16 cellular contexts compared by ENCODE assay signal in genomic region chr10:101006593-101007098, GRCh38. TPM values are rescaled to one million over a fixed set of nuclear protein-coding genes. Genes with fewer than 3 reads are reported as not detected.
DNase-seq lines count a peak whose midpoint lies in the region; ATAC-seq and TF ChIP-seq lines count a peak whose summit lies in the region.
"Had no signal": no experiment of that assay in that cellular context is flagged by ENCODE, and none has a peak within 500 bp of the region (broad histone marks: within the 10 kb centered on the region; RNA-seq: fewer than 3 reads in every experiment).

No MANE protein-coding gene starts in this region.

- H3K4me3 Mint-ChIP-seq in chondrocyte (ENCODE audit: unreplicated experiment) = no peak overlapping the region
- H3K4me3 Mint-ChIP-seq in osteocyte (ENCODE audit: unreplicated experiment) = no peak overlapping the region
- H3K4me3 Mint-ChIP-seq in naive thymus-derived CD8-positive, alpha-beta T cell = no peak overlapping the region
- no peak overlapping the region for H3K4me3 Mint-ChIP-seq in CD8-positive, alpha-beta memory T cell
- no peak overlapping the region for H3K4me3 Mint-ChIP-seq in activated CD4-positive, alpha-beta memory T cell treated with anti-CD3 and anti-CD28 coated beads, Interleukin-2, amount 10 ng/mL, durations not matched to agents 7 days and 5 days
- H3K4me3 Mint-ChIP-seq: T-helper 2 cell treated with Interferon-gamma antibody and Interleukin-4, amounts not matched to agents 5 μg/mL and 100 μg/mL, for 36 hours had no signal

- POLR2A ChIA-PET in A673 (lab: Charles Lee; ENCODE audit: low non-redundant PET) = no interaction called here
- POLR2A ChIA-PET in naive thymus-derived CD8-positive, alpha-beta T cell (lab: Charles Lee) = interaction anchor here (1.0 to 1.2 kb wide), 2 partner anchors 9 to 10 kb away, joined by 3 to 4 read pairs; no protein-coding TSS in a partner anchor
- POLR2A ChIA-PET in CD8-positive, alpha-beta memory T cell (lab: Charles Lee) = interaction anchor here (0.8 kb wide), 1 partner anchor 10 kb away, joined by 3 read pairs; no protein-coding TSS in a partner anchor
- POLR2A ChIA-PET in activated CD4-positive, alpha-beta memory T cell treated with anti-CD3 and anti-CD28 coated beads, Interleukin-2, amount 10 ng/mL, durations not matched to agents 7 days and 5 days (lab: Charles Lee) = interaction anchor here (1.0 kb wide), 1 partner anchor 10 kb away, joined by 3 read pairs; no protein-coding TSS in a partner anchor

- intact Hi-C loops in A673 (cut with micrococcal nuclease; ENCODE audit: unreplicated experiment) = no loop called here

- H3K27me3 ChIP-seq in A673 (replicated peaks; ENCODE audit: insufficient read depth, low read depth, low read length, poor library complexity) = no peaks in the 10 kb centered on the region
- no peaks in the 10 kb centered on the region for H3K27me3 ChIP-seq in CD8-positive, alpha-beta memory T cell (ENCODE audit: insufficient read depth, low read length, poor library complexity, severe bottlenecking)
- H3K27me3 ChIP-seq: MG63 had no signal

- no peak overlapping the region for H3K27ac Mint-ChIP-seq in chondrocyte (ENCODE audit: unreplicated experiment)
- H3K27ac Mint-ChIP-seq in osteocyte (ENCODE audit: unreplicated experiment) = peak overlapping the region; percentile 34
- H3K27ac Mint-ChIP-seq in naive thymus-derived CD8-positive, alpha-beta T cell = no peak overlapping the region
- no peak overlapping the region for H3K27ac Mint-ChIP-seq in CD8-positive, alpha-beta memory T cell
- H3K27ac Mint-ChIP-seq in activated CD4-positive, alpha-beta memory T cell treated with anti-CD3 and anti-CD28 coated beads, Interleukin-2, amount 10 ng/mL, durations not matched to agents 7 days and 5 days = no peak overlapping the region
- H3K27ac Mint-ChIP-seq: T-helper 2 cell treated with Interferon-gamma antibody and Interleukin-4, amounts not matched to agents 5 μg/mL and 100 μg/mL, for 36 hours had no signal

- BruUV-seq in A673 (replicated peaks; lab: Mats Ljungman, UMichigan) = no TSS peak

- CTCF ChIA-PET in A673 (lab: Charles Lee) = interaction anchor here (0.7 kb wide), 1 partner anchor 12 kb away, joined by 4 read pairs; no protein-coding TSS in a partner anchor
- CTCF ChIA-PET in CD8-positive, alpha-beta memory T cell (lab: Charles Lee) = interaction anchor here (1.4 to 7.0 kb wide), 3 partner anchors 8 to 34 kb away, joined by 6 to 64 read pairs (median 30); partner anchors contain the start of gene LZTS2
- CTCF ChIA-PET in activated CD4-positive, alpha-beta memory T cell treated with anti-CD3 and anti-CD28 coated beads, Interleukin-2, amount 10 ng/mL, durations not matched to agents 7 days and 5 days (lab: Charles Lee) = interaction anchor here (0.9 to 17.1 kb wide), 3 partner anchors 9 to 25 kb away, joined by 3 to 186 read pairs (median 7); no protein-coding TSS in a partner anchor

- H3K36me3 ChIP-seq in A673 (ENCODE audit: insufficient read depth, low read length, poor library complexity, severe bottlenecking) = peaks cover 39% of the 10 kb centered on the region
- H3K36me3 ChIP-seq in CD8-positive, alpha-beta memory T cell (ENCODE audit: insufficient read depth, low read length) = no peaks in the 10 kb centered on the region

- peaks cover 19% of the 10 kb centered on the region for H3K4me1 Mint-ChIP-seq in chondrocyte (ENCODE audit: low read depth)
- peaks cover 5% of the 10 kb centered on the region for H3K4me1 Mint-ChIP-seq in osteocyte (ENCODE audit: unreplicated experiment)
- no peaks in the 10 kb centered on the region for H3K4me1 Mint-ChIP-seq in naive thymus-derived CD8-positive, alpha-beta T cell
- H3K4me1 Mint-ChIP-seq in CD8-positive, alpha-beta memory T cell = no peaks in the 10 kb centered on the region
- H3K4me1 Mint-ChIP-seq in activated CD4-positive, alpha-beta memory T cell treated with anti-CD3 and anti-CD28 coated beads, Interleukin-2, amount 10 ng/mL, durations not matched to agents 7 days and 5 days = no peaks in the 10 kb centered on the region

- ATAC-seq in naive thymus-derived CD8-positive, alpha-beta T cell = no peak
- ATAC-seq in HG03460 (IDR thresholded peaks at IDR 0.05; ENCODE audit: unreplicated experiment) = no peak

- no peak for TF ChIP-seq CTCF in A673 (conservative IDR thresholded peaks at IDR 0.05; ENCODE audit: low read depth, low read length)
- TF ChIP-seq CTCF in chondrocyte (IDR thresholded peaks at IDR 0.05) = no peak
- TF ChIP-seq CTCF in osteocyte (IDR thresholded peaks at IDR 0.05) = no peak

- H3K27me3 Mint-ChIP-seq in chondrocyte (ENCODE audit: low read depth) (no peaks in the 10 kb centered on the region), osteocyte (ENCODE audit: unreplicated experiment) (no peaks in the 10 kb centered on the region)
- no peaks in the 10 kb centered on the region for H3K27me3 Mint-ChIP-seq in naive thymus-derived CD8-positive, alpha-beta T cell
- no peaks in the 10 kb centered on the region for H3K27me3 Mint-ChIP-seq in CD8-positive, alpha-beta memory T cell
- H3K27me3 Mint-ChIP-seq in activated CD4-positive, alpha-beta memory T cell treated with anti-CD3 and anti-CD28 coated beads, Interleukin-2, amount 10 ng/mL, durations not matched to agents 7 days and 5 days = no peaks in the 10 kb centered on the region

- H3K4me3 ChIP-seq in A673 (ENCODE audit: low read depth, low read length, poor library complexity, severe bottlenecking) = no peak overlapping the region
- no peak overlapping the region for H3K4me3 ChIP-seq in CD8-positive, alpha-beta memory T cell (ENCODE audit: low read length)
- H3K4me3 ChIP-seq: MG63, thoracic aorta had no signal

- peaks cover 11% of the 10 kb centered on the region for H3K4me1 ChIP-seq in A673 (ENCODE audit: insufficient read depth, low read length, poor library complexity, severe bottlenecking)
- H3K4me1 ChIP-seq in CD8-positive, alpha-beta memory T cell (ENCODE audit: insufficient read depth, low read length) = no peaks in the 10 kb centered on the region

- H3K36me3 Mint-ChIP-seq in chondrocyte (ENCODE audit: low read depth) (peaks cover 8% of the 10 kb centered on the region), osteocyte (ENCODE audit: unreplicated experiment) (peaks cover 13% of the 10 kb centered on the region)
- peaks cover 0 to 9% (median 0%) of the 10 kb centered on the region in 3 donors for H3K36me3 Mint-ChIP-seq in naive thymus-derived CD8-positive, alpha-beta T cell
- peaks cover 0 to 26% (median 0%) of the 10 kb centered on the region in 3 donors for H3K36me3 Mint-ChIP-seq in CD8-positive, alpha-beta memory T cell
- no peaks in the 10 kb centered on the region for H3K36me3 Mint-ChIP-seq in activated CD4-positive, alpha-beta memory T cell treated with anti-CD3 and anti-CD28 coated beads, Interleukin-2, amount 10 ng/mL, durations not matched to agents 7 days and 5 days (ENCODE audit: low read depth)

- no peak for DNase-seq in A673 (ENCODE audit: low spot score)
- peak; percentile 63 for DNase-seq in DMS 273 treated with DMSO at 0.1 percent for 48 hours (lab: John Stamatoyannopoulos, UW)
- peak; percentile 87 for DNase-seq in chondrocyte (ENCODE audit: low spot score)
- no peak for DNase-seq in osteocyte (ENCODE audit: extremely low spot score, unreplicated experiment)
- DNase-seq in naive thymus-derived CD8-positive, alpha-beta T cell = no peak
- no peak for DNase-seq in CD8-positive, alpha-beta memory T cell
- no peak for DNase-seq in activated CD4-positive, alpha-beta memory T cell treated with anti-CD3 and anti-CD28 coated beads, Interleukin-2, amount 10 ng/mL, durations not matched to agents 7 days and 5 days
- DNase-seq: activated CD4-positive, CD25-positive, alpha-beta regulatory T cell treated with anti-CD3 and anti-CD28 coated beads, Interleukin-2, amount 50 U/mL, for 72 hours; activated CD8-positive, alpha-beta memory T cell treated with anti-CD3 and anti-CD28 coated beads, Interleukin-2, amount 50 U/mL, for 4 hours; activated naive CD4-positive, alpha-beta T cell treated with Interleukin-2 at 50 U/mL for 16 hours; effector CD8-positive, alpha-beta T cell; GOT3 had no signal

- H3K27ac ChIP-seq in A673 (ENCODE audit: low read depth, low read length, poor library complexity, severe bottlenecking) = peak overlapping the region; percentile 72
- H3K27ac ChIP-seq in CD8-positive, alpha-beta memory T cell (ENCODE audit: low read depth, low read length) = no peak overlapping the region

- no peaks in the 10 kb centered on the region for H3K9me3 Mint-ChIP-seq in chondrocyte (ENCODE audit: low read depth)
- H3K9me3 Mint-ChIP-seq in osteocyte (ENCODE audit: unreplicated experiment) = no peaks in the 10 kb centered on the region
- H3K9me3 Mint-ChIP-seq in naive thymus-derived CD8-positive, alpha-beta T cell = no peaks in the 10 kb centered on the region
- no peaks in the 10 kb centered on the region for H3K9me3 Mint-ChIP-seq in CD8-positive, alpha-beta memory T cell
- no peaks in the 10 kb centered on the region for H3K9me3 Mint-ChIP-seq in activated CD4-positive, alpha-beta memory T cell treated with anti-CD3 and anti-CD28 coated beads, Interleukin-2, amount 10 ng/mL, durations not matched to agents 7 days and 5 days
- H3K9me3 Mint-ChIP-seq: T-helper 2 cell treated with Interferon-gamma antibody and Interleukin-4, amounts not matched to agents 5 μg/mL and 100 μg/mL, for 36 hours had no signal

- no peaks in the 10 kb centered on the region for H3K9me3 ChIP-seq in A673 (ENCODE audit: low read depth, low read length, poor library complexity, severe bottlenecking)
- no peaks in the 10 kb centered on the region for H3K9me3 ChIP-seq in CD8-positive, alpha-beta memory T cell (ENCODE audit: low read length)
- H3K9me3 ChIP-seq: MG63, thoracic aorta had no signal

RNA-seq across cellular contexts. Expression of gene LZTS2, which starts 7.0 kb away (rescaled TPM):
- 49.1 and 59.9 TPM in 2 replicates for total RNA-seq in A673 (2021)
- 58.9 to 80.7 TPM (median 79.4 TPM) in 3 replicates for total RNA-seq in chondrocyte
- total RNA-seq in osteocyte = 69.9 and 72.1 TPM in 2 replicates
- 10 to 100 TPM; 33.5 to 34.3 TPM for total RNA-seq in naive thymus-derived CD8-positive, alpha-beta T cell
- polyA plus RNA-seq in naive thymus-derived CD8-positive, alpha-beta T cell = 10 to 100 TPM; 10.8 to 19.5 (median 13.1) TPM
- 10 to 100 TPM; 10.9 to 11.5 TPM for total RNA-seq in CD8-positive, alpha-beta memory T cell
- polyA plus RNA-seq in CD8-positive, alpha-beta memory T cell = 19.7 TPM
- total RNA-seq in activated CD4-positive, alpha-beta memory T cell treated with anti-CD3 and anti-CD28 coated beads, Interleukin-2, amount 10 ng/mL, durations not matched to agents 7 days and 5 days = 10 to 100 TPM; 17.3 to 18.5 TPM

RNA-seq across cellular contexts. Expression of gene TWNK, which starts 19.3 kb away (rescaled TPM):
- total RNA-seq in A673 (2021) (29.5 and 30.8 TPM in 2 replicates), chondrocyte (4.8 to 6.6 TPM (median 5.4 TPM) in 3 replicates), osteocyte (7.1 and 7.7 TPM in 2 replicates)
- 10 to 100 TPM; 17.0 to 18.2 TPM for total RNA-seq in naive thymus-derived CD8-positive, alpha-beta T cell
- polyA plus RNA-seq in naive thymus-derived CD8-positive, alpha-beta T cell = 10 to 100 TPM in 1 of 3 donors, 1 to 10 TPM in 2; 5.3 to 18.2 (median 9.7) TPM
- 10 to 100 TPM; 40.6 to 44.3 TPM for total RNA-seq in CD8-positive, alpha-beta memory T cell
- 8.2 TPM for polyA plus RNA-seq in CD8-positive, alpha-beta memory T cell
- 1 to 10 TPM; 6.4 to 7.1 TPM for total RNA-seq in activated CD4-positive, alpha-beta memory T cell treated with anti-CD3 and anti-CD28 coated beads, Interleukin-2, amount 10 ng/mL, durations not matched to agents 7 days and 5 days

RNA-seq across cellular contexts. Expression of gene MRPL43, which starts 19.3 kb away (rescaled TPM):
- total RNA-seq in A673 (2021) = 80.4 and 88.8 TPM in 2 replicates
- total RNA-seq in chondrocyte = 54.0 to 74.1 TPM (median 57.3 TPM) in 3 replicates
- 70.5 and 81.6 TPM in 2 replicates for total RNA-seq in osteocyte
- total RNA-seq in naive thymus-derived CD8-positive, alpha-beta T cell = 10 to 100 TPM; 64.9 to 66.6 TPM
- 100 to 1,000 TPM; 117 to 136 (median 123) TPM for polyA plus RNA-seq in naive thymus-derived CD8-positive, alpha-beta T cell
- 10 to 100 TPM; 62.5 to 62.8 TPM for total RNA-seq in CD8-positive, alpha-beta memory T cell
- 129 TPM for polyA plus RNA-seq in CD8-positive, alpha-beta memory T cell
- total RNA-seq in activated CD4-positive, alpha-beta memory T cell treated with anti-CD3 and anti-CD28 coated beads, Interleukin-2, amount 10 ng/mL, durations not matched to agents 7 days and 5 days = 10 to 100 TPM; 47.8 to 49.3 TPM

RNA-seq across cellular contexts. Expression of gene PDZD7, which starts 24.3 kb away (rescaled TPM):
- total RNA-seq in A673 (2021) = 0.26 and 0.30 TPM in 2 replicates
- 1.4 to 1.8 TPM (median 1.7 TPM) in 3 replicates for total RNA-seq in chondrocyte
- 1.9 and 2.1 TPM in 2 replicates for total RNA-seq in osteocyte
- 1 to 10 TPM; 1.3 to 1.4 TPM for total RNA-seq in naive thymus-derived CD8-positive, alpha-beta T cell
- polyA plus RNA-seq in naive thymus-derived CD8-positive, alpha-beta T cell = 1 to 10 TPM in 1 of 3 donors, under 1 TPM in 2; 0.39 to 1.1 (median 0.89) TPM
- total RNA-seq in CD8-positive, alpha-beta memory T cell = under 1 TPM; 0.31 to 0.33 TPM
- 0.23 TPM for polyA plus RNA-seq in CD8-positive, alpha-beta memory T cell
- 1 to 10 TPM; 1.1 to 1.9 TPM for total RNA-seq in activated CD4-positive, alpha-beta memory T cell treated with anti-CD3 and anti-CD28 coated beads, Interleukin-2, amount 10 ng/mL, durations not matched to agents 7 days and 5 days

RNA-seq across cellular contexts. Expression of gene SFXN3, which starts 24.4 kb away (rescaled TPM):
- total RNA-seq in A673 (2021) (15.5 and 16.9 TPM in 2 replicates), chondrocyte (92.4 to 101 TPM (median 96.9 TPM) in 3 replicates), osteocyte (78.3 and 81.0 TPM in 2 replicates)
- 10 to 100 TPM; 63.1 to 66.9 TPM for total RNA-seq in naive thymus-derived CD8-positive, alpha-beta T cell
- polyA plus RNA-seq in naive thymus-derived CD8-positive, alpha-beta T cell = 10 to 100 TPM in 2 of 3 donors, 1 to 10 TPM in 1; 9.9 to 11.5 (median 11.2) TPM
- total RNA-seq in CD8-positive, alpha-beta memory T cell = 10 to 100 TPM; 25.2 to 26.5 TPM
- 17.6 TPM for polyA plus RNA-seq in CD8-positive, alpha-beta memory T cell
- total RNA-seq in activated CD4-positive, alpha-beta memory T cell treated with anti-CD3 and anti-CD28 coated beads, Interleukin-2, amount 10 ng/mL, durations not matched to agents 7 days and 5 days = 10 to 100 TPM; 91.4 to 95.0 TPM

Comparison
In these comparisons a context has a peak if more than half of its experiments do, and no peak if none do; other contexts are left out.
1. DNase-seq: peak in DMS 273 treated with DMSO at 0.1 percent for 48 hours (single experiment) and chondrocyte (single experiment); none in A673 (single experiment), osteocyte (single experiment), naive thymus-derived CD8-positive, alpha-beta T cell (0 of 10), CD8-positive, alpha-beta memory T cell (0 of 5) and activated CD4-positive, alpha-beta memory T cell treated with anti-CD3 and anti-CD28 coated beads, Interleukin-2, amount 10 ng/mL, durations not matched to agents 7 days and 5 days (single experiment).